Comparison of ENCODE assay signal across 1 cellular context in the genomic region with DNA sequence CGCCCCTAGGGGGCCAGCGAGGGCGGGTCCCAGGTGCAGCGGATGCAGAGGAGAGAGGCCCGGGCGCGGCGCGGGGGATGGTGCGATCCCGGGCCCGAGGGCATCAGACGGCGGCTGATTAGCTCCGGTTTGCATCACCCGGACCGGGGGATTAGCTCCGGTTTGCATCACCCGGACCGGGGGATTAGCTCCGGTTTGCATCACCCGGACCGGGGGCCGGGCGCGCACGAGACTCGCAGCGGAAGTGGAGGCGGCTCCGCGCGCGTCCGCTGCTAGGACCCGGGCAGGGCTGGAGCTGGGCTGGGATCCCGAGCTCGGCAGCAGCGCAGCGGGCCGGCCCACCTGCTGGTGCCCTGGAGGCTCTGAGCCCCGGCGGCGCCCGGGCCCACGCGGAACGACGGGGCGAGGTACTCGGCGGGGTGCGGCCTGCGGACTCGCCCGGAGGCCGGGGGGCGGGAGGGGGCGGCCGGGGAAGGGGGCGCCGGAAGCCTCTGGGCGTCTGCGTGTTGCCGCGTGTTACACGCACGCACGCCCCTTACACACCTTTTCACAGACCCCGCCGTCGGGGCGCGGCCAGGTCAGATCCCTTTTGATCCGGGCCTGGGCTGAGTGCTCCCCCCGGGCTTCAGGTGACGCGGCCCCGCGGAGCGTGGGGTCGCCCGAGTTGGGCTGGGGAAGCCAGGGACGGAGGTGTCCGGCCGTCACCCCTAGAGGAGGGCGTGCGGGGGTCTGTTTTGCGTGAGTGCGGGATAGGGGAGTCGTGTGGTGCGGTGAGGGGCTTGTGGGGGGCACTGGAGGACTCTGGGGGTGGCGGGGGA.
TF ChIP-seq lines count a peak whose summit lies in the region.

No MANE protein-coding gene starts in this region.

TF ChIP-seq in K562, 482 proteins besides CTCF, POLR2A, EP300 and RAD21 (continued from another document and continues in another):
- TF ChIP-seq, protein P1, sequence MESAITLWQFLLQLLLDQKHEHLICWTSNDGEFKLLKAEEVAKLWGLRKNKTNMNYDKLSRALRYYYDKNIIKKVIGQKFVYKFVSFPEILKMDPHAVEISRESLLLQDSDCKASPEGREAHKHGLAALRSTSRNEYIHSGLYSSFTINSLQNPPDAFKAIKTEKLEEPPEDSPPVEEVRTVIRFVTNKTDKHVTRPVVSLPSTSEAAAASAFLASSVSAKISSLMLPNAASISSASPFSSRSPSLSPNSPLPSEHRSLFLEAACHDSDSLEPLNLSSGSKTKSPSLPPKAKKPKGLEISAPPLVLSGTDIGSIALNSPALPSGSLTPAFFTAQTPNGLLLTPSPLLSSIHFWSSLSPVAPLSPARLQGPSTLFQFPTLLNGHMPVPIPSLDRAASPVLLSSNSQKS (CRISPR knock-in tag; IDR thresholded peaks at IDR 0.05), result no peak
- peak; percentile 87 for TF ChIP-seq HDAC3 (IDR thresholded peaks at IDR 0.05; ENCODE audit: borderline replicate concordance, partially characterized antibody)
- TF ChIP-seq ARID1B (IDR thresholded peaks at IDR 0.05), result peak; percentile 85
- no peak for TF ChIP-seq ZNF445 (CRISPR knock-in tag; IDR thresholded peaks at IDR 0.05; ENCODE audit: low read depth)
- TF ChIP-seq U2AF2 (optimal IDR thresholded peaks at IDR 0.05; ENCODE audit: low read depth, low read length), result no peak
- TF ChIP-seq ZFX (CRISPR knock-in tag; IDR thresholded peaks at IDR 0.05), result peak; percentile 52
- TF ChIP-seq, protein P2, sequence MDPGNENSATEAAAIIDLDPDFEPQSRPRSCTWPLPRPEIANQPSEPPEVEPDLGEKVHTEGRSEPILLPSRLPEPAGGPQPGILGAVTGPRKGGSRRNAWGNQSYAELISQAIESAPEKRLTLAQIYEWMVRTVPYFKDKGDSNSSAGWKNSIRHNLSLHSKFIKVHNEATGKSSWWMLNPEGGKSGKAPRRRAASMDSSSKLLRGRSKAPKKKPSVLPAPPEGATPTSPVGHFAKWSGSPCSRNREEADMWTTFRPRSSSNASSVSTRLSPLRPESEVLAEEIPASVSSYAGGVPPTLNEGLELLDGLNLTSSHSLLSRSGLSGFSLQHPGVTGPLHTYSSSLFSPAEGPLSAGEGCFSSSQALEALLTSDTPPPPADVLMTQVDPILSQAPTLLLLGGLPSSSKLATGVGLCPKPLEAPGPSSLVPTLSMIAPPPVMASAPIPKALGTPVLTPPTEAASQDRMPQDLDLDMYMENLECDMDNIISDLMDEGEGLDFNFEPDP (CRISPR knock-in tag; IDR thresholded peaks at IDR 0.05), result no peak
- TF ChIP-seq, protein P3, sequence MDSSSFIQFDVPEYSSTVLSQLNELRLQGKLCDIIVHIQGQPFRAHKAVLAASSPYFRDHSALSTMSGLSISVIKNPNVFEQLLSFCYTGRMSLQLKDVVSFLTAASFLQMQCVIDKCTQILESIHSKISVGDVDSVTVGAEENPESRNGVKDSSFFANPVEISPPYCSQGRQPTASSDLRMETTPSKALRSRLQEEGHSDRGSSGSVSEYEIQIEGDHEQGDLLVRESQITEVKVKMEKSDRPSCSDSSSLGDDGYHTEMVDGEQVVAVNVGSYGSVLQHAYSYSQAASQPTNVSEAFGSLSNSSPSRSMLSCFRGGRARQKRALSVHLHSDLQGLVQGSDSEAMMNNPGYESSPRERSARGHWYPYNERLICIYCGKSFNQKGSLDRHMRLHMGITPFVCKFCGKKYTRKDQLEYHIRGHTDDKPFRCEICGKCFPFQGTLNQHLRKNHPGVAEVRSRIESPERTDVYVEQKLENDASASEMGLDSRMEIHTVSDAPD (CRISPR knock-in tag; IDR thresholded peaks at IDR 0.05), result no peak
- TF ChIP-seq ZBED1 (IDR thresholded peaks at IDR 0.05), result no peak
- TF ChIP-seq NR2F6 (CRISPR knock-in tag; IDR thresholded peaks at IDR 0.05), result no peak
- TF ChIP-seq, protein P4, sequence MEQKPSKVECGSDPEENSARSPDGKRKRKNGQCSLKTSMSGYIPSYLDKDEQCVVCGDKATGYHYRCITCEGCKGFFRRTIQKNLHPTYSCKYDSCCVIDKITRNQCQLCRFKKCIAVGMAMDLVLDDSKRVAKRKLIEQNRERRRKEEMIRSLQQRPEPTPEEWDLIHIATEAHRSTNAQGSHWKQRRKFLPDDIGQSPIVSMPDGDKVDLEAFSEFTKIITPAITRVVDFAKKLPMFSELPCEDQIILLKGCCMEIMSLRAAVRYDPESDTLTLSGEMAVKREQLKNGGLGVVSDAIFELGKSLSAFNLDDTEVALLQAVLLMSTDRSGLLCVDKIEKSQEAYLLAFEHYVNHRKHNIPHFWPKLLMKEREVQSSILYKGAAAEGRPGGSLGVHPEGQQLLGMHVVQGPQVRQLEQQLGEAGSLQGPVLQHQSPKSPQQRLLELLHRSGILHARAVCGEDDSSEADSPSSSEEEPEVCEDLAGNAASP (IDR thresholded peaks at IDR 0.05), result no peak
- no peak for TF ChIP-seq ZNF3 (CRISPR knock-in tag; IDR thresholded peaks at IDR 0.05)
- TF ChIP-seq L3MBTL2 (IDR thresholded peaks at IDR 0.05), result peak; percentile 52; the same call in 1 of the 2 replicates
- no peak; the same call in 1 of the 2 replicates for TF ChIP-seq NR2C1 (IDR thresholded peaks at IDR 0.05)
- peak; percentile 66 for TF ChIP-seq NR2C1 (tag; IDR thresholded peaks at IDR 0.05)
- no peak for TF ChIP-seq GATA2 (CRISPR knock-in tag; IDR thresholded peaks at IDR 0.05)
- TF ChIP-seq ZNF146 (CRISPR knock-in tag; IDR thresholded peaks at IDR 0.05; ENCODE audit: unreplicated experiment), result no peak
- TF ChIP-seq, protein P5, sequence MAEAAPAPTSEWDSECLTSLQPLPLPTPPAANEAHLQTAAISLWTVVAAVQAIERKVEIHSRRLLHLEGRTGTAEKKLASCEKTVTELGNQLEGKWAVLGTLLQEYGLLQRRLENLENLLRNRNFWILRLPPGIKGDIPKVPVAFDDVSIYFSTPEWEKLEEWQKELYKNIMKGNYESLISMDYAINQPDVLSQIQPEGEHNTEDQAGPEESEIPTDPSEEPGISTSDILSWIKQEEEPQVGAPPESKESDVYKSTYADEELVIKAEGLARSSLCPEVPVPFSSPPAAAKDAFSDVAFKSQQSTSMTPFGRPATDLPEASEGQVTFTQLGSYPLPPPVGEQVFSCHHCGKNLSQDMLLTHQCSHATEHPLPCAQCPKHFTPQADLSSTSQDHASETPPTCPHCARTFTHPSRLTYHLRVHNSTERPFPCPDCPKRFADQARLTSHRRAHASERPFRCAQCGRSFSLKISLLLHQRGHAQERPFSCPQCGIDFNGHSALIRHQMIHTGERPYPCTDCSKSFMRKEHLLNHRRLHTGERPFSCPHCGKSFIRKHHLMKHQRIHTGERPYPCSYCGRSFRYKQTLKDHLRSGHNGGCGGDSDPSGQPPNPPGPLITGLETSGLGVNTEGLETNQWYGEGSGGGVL (CRISPR knock-in tag; IDR thresholded peaks at IDR 0.05), result no peak
- TF ChIP-seq ZNF253 (CRISPR knock-in tag; conservative IDR thresholded peaks at IDR 0.05), result no peak
- no peak for TF ChIP-seq PCBP2 (IDR thresholded peaks at IDR 0.05; ENCODE audit: low read depth, low read length, poor library complexity, severe bottlenecking)
- no peak for TF ChIP-seq ZC3H11A (IDR thresholded peaks at IDR 0.05; ENCODE audit: low read depth, low read length)
- TF ChIP-seq NCOA1 (IDR thresholded peaks at IDR 0.05; ENCODE audit: low read depth), result peak; percentile 95
- TF ChIP-seq, protein P6, sequence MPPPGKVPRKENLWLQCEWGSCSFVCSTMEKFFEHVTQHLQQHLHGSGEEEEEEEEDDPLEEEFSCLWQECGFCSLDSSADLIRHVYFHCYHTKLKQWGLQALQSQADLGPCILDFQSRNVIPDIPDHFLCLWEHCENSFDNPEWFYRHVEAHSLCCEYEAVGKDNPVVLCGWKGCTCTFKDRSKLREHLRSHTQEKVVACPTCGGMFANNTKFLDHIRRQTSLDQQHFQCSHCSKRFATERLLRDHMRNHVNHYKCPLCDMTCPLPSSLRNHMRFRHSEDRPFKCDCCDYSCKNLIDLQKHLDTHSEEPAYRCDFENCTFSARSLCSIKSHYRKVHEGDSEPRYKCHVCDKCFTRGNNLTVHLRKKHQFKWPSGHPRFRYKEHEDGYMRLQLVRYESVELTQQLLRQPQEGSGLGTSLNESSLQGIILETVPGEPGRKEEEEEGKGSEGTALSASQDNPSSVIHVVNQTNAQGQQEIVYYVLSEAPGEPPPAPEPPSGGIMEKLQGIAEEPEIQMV (tag; conservative IDR thresholded peaks at IDR 0.05; ENCODE audit: low read depth), result peak; percentile 86
- TF ChIP-seq ELF4 (CRISPR knock-in tag; IDR thresholded peaks at IDR 0.05), result no peak
- TF ChIP-seq, protein P7, sequence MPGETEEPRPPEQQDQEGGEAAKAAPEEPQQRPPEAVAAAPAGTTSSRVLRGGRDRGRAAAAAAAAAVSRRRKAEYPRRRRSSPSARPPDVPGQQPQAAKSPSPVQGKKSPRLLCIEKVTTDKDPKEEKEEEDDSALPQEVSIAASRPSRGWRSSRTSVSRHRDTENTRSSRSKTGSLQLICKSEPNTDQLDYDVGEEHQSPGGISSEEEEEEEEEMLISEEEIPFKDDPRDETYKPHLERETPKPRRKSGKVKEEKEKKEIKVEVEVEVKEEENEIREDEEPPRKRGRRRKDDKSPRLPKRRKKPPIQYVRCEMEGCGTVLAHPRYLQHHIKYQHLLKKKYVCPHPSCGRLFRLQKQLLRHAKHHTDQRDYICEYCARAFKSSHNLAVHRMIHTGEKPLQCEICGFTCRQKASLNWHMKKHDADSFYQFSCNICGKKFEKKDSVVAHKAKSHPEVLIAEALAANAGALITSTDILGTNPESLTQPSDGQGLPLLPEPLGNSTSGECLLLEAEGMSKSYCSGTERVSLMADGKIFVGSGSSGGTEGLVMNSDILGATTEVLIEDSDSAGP (CRISPR knock-in tag; IDR thresholded peaks at IDR 0.05), result no peak
- peak; percentile 44 for TF ChIP-seq BRD9 (IDR thresholded peaks at IDR 0.05; ENCODE audit: low read depth, partially characterized antibody)
- TF ChIP-seq, protein P8, sequence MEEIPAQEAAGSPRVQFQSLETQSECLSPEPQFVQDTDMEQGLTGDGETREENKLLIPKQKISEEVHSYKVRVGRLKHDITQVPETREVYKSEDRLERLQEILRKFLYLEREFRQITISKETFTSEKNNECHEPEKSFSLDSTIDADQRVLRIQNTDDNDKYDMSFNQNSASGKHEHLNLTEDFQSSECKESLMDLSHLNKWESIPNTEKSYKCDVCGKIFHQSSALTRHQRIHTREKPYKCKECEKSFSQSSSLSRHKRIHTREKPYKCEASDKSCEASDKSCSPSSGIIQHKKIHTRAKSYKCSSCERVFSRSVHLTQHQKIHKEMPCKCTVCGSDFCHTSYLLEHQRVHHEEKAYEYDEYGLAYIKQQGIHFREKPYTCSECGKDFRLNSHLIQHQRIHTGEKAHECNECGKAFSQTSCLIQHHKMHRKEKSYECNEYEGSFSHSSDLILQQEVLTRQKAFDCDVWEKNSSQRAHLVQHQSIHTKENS (CRISPR knock-in tag; IDR thresholded peaks at IDR 0.05), result no peak
- TF ChIP-seq FIP1L1 (IDR thresholded peaks at IDR 0.05; ENCODE audit: low read depth, low read length, poor library complexity, severe bottlenecking), result peak; percentile 86
- TF ChIP-seq ZNF197 (CRISPR knock-in tag; IDR thresholded peaks at IDR 0.05; ENCODE audit: low read depth), result no peak
- TF ChIP-seq, protein P9, sequence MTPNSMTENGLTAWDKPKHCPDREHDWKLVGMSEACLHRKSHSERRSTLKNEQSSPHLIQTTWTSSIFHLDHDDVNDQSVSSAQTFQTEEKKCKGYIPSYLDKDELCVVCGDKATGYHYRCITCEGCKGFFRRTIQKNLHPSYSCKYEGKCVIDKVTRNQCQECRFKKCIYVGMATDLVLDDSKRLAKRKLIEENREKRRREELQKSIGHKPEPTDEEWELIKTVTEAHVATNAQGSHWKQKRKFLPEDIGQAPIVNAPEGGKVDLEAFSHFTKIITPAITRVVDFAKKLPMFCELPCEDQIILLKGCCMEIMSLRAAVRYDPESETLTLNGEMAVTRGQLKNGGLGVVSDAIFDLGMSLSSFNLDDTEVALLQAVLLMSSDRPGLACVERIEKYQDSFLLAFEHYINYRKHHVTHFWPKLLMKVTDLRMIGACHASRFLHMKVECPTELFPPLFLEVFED (CRISPR knock-in tag; conservative IDR thresholded peaks at IDR 0.05), result no peak
